ENCODE assay signal across 16 cellular contexts in the genomic region with DNA sequence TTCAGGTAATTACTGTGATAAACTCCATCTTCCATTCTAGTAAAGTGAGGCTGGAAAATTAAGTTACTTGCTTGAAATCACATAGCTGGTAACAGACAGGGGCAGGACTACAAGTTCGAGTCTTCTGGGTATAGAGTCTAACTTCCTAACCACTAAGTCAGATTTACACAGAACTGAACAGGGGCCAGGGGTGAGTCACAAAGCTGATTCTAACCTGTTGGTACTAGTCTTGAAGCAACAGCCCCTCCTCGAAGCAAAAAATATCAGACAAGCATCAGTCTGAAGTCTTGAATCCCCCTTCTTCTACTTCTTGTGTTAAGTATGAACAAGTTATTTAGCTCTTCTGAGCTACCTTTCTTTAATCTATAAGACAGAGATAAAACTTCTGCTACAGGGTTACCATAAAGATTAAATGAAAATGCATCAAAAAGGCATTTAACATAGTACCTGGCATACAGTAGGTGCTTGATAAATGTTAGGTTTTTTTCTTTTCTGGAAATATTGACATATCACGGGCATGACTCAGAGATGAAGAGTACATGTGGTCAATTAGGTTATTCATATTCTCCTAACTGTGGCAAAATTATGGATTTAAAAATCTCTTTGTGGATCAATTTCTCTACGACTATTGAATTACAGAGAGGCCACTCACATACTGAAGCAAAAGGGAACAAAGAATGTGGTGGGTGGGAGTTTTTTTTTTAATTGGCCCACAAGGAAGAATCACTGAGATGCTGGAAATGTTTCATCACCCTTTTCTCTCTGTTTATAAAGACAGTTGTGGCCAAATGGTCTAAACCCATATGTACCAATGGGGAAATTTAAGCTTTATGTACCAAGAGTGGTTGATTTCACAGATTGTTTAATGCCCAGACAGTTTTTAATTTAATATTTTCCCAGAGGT.
DNase-seq lines count a peak whose midpoint lies in the region; ATAC-seq and TF ChIP-seq lines count a peak whose summit lies in the region.
"Had no signal": no experiment of that assay in that cellular context is flagged by ENCODE, and none has a peak within 500 bp of the region (broad histone marks: within the 10 kb centered on the region; RNA-seq: fewer than 3 reads in every experiment).

No MANE protein-coding gene starts in this region.

- ATAC-seq in natural killer cell, result no peak
- ATAC-seq: GM12878, K562 had no signal

- H3K9ac ChIP-seq in smooth muscle cell (ENCODE audit: low read depth), result peak overlapping the region; percentile 58

- peaks cover 3% of the 10 kb centered on the region for H3K4me1 ChIP-seq in smooth muscle cell (ENCODE audit: low read depth)
- H3K4me1 ChIP-seq: Peyer's patch had no signal

- H2AFZ ChIP-seq in smooth muscle cell (ENCODE audit: low read depth), result no peak overlapping the region

- no peaks in the 10 kb centered on the region for H3K27me3 Mint-ChIP-seq in activated naive CD4-positive, alpha-beta T cell treated with anti-CD3 and anti-CD28 coated beads for 36 hours (ENCODE audit: low read depth)
- peaks cover 12 to 18% of the 10 kb centered on the region in 2 donors for H3K27me3 Mint-ChIP-seq in natural killer cell (ENCODE audit: low read depth in 2 of 2)

- no peak overlapping the region for H3K27ac Mint-ChIP-seq in activated naive CD4-positive, alpha-beta T cell treated with anti-CD3 and anti-CD28 coated beads for 36 hours
- H3K27ac Mint-ChIP-seq in natural killer cell, result no peak overlapping the region
- H3K27ac Mint-ChIP-seq: B cell had no signal

- H3K4me3 Mint-ChIP-seq in activated naive CD4-positive, alpha-beta T cell treated with anti-CD3 and anti-CD28 coated beads for 36 hours, result no peak overlapping the region
- H3K4me3 Mint-ChIP-seq in natural killer cell, result no peak overlapping the region
- H3K4me3 Mint-ChIP-seq: B cell had no signal

- H3K79me2 ChIP-seq in smooth muscle cell (ENCODE audit: low read depth), result no peaks in the 10 kb centered on the region

- no peak overlapping the region for H3K4me3 ChIP-seq in smooth muscle cell
- H3K4me3 ChIP-seq: coronary artery, GM12878, K562, Peyer's patch had no signal

- H3K27me3 ChIP-seq in smooth muscle cell (ENCODE audit: low read depth), result no peaks in the 10 kb centered on the region
- H3K27me3 ChIP-seq: Peyer's patch had no signal

- WGBS in smooth muscle cell (ENCODE audit: low lambda C conversion rate), result 52% methylated on average over 4 of the region's 4 CpGs

- H3K36me3 Mint-ChIP-seq in activated naive CD4-positive, alpha-beta T cell treated with anti-CD3 and anti-CD28 coated beads for 36 hours (ENCODE audit: low read depth), result no peaks in the 10 kb centered on the region
- H3K36me3 Mint-ChIP-seq in natural killer cell, result peaks cover 6% of the 10 kb centered on the region
- H3K36me3 Mint-ChIP-seq: activated naive CD4-positive, alpha-beta T cell treated with anti-CD3 and anti-CD28 coated beads, Interleukin-2, amount 50 U/mL, for 72 hours had no signal

- H3K36me3 ChIP-seq in smooth muscle cell (ENCODE audit: low read depth), result no peaks in the 10 kb centered on the region
- H3K36me3 ChIP-seq: Peyer's patch had no signal

- intact Hi-C loops in activated naive CD4-positive, alpha-beta T cell treated with anti-CD3 and anti-CD28 coated beads for 36 hours (cut with micrococcal nuclease), result no loop called here
- intact Hi-C loops in natural killer cell (cut with micrococcal nuclease), result no loop called here

- H4K20me1 ChIP-seq in smooth muscle cell (ENCODE audit: low read depth), result no peaks in the 10 kb centered on the region

- CTCF ChIA-PET in activated naive CD4-positive, alpha-beta T cell treated with anti-CD3 and anti-CD28 coated beads for 36 hours (lab: Charles Lee), result no interaction called here

- H3F3A ChIP-seq in smooth muscle cell (ENCODE audit: low read depth), result no peaks in the 10 kb centered on the region

- no peak for TF ChIP-seq CTCF in smooth muscle cell (IDR thresholded peaks at IDR 0.05; ENCODE audit: borderline replicate concordance, insufficient read depth, poor library complexity, severe bottlenecking)
- TF ChIP-seq CTCF in natural killer cell (IDR thresholded peaks at IDR 0.05), result no peak

- H3K9me3 ChIP-seq in smooth muscle cell (replicated peaks; ENCODE audit: low read depth), result no peaks in the 10 kb centered on the region
- H3K9me3 ChIP-seq: Peyer's patch had no signal

- no peaks in the 10 kb centered on the region for H3K4me1 Mint-ChIP-seq in activated naive CD4-positive, alpha-beta T cell treated with anti-CD3 and anti-CD28 coated beads for 36 hours (ENCODE audit: low read depth)
- no peaks in the 10 kb centered on the region for H3K4me1 Mint-ChIP-seq in natural killer cell
- H3K4me1 Mint-ChIP-seq: B cell had no signal

- H3K9me3 Mint-ChIP-seq in activated naive CD4-positive, alpha-beta T cell treated with anti-CD3 and anti-CD28 coated beads for 36 hours, result no peaks in the 10 kb centered on the region
- H3K9me3 Mint-ChIP-seq in natural killer cell, result no peaks in the 10 kb centered on the region
- H3K9me3 Mint-ChIP-seq: activated naive CD4-positive, alpha-beta T cell treated with anti-CD3 and anti-CD28 coated beads, Interleukin-2, amount 50 U/mL, for 72 hours had no signal

- H3K27ac ChIP-seq in epithelial cell of prostate (peak overlapping the region; percentile 60), smooth muscle cell (ENCODE audit: low read depth) (peak overlapping the region; percentile 94), caudate nucleus (ENCODE audit: low read depth, low read length) (no peak overlapping the region)
- H3K27ac ChIP-seq: coronary artery, Peyer's patch had no signal

- peak; percentile 4 for DNase-seq in activated naive CD4-positive, alpha-beta T cell treated with anti-CD3 and anti-CD28 coated beads for 36 hours
- no peak for DNase-seq in activated naive CD4-positive, alpha-beta T cell (lab: John Stamatoyannopoulos, UW)
- DNase-seq in RPMI7951 (ENCODE audit: low read depth) (peak; percentile 13), epithelial cell of prostate (ENCODE audit: low read depth, low spot score) (peak; percentile 27), smooth muscle cell (lab: John Stamatoyannopoulos, UW; ENCODE audit: unreplicated experiment) (no peak), natural killer cell (no peak), caudate nucleus (lab: John Stamatoyannopoulos, UW) (no peak), NCI-H2227 (lab: John Stamatoyannopoulos, UW; ENCODE audit: unreplicated experiment) (no peak)
- DNase-seq: NCI-H1436, NCI-H510A treated with DMSO at 0.1 percent for 48 hours, Peyer's patch had no signal

- peak overlapping the region; percentile 68 for H3K4me2 ChIP-seq in smooth muscle cell

Comparison
In these comparisons a context has a peak if more than half of its experiments do, and no peak if none do; other contexts are left out.
1. DNase-seq: peak in activated naive CD4-positive, alpha-beta T cell treated with anti-CD3 and anti-CD28 coated beads for 36 hours (single experiment), RPMI7951 (single experiment) and epithelial cell of prostate (single experiment); none in activated naive CD4-positive, alpha-beta T cell (0 of 4), smooth muscle cell (single experiment), natural killer cell (single experiment), caudate nucleus (0 of 61) and NCI-H2227 (single experiment).